23 cellular contexts compared by ENCODE assay signal in the genomic region with DNA sequence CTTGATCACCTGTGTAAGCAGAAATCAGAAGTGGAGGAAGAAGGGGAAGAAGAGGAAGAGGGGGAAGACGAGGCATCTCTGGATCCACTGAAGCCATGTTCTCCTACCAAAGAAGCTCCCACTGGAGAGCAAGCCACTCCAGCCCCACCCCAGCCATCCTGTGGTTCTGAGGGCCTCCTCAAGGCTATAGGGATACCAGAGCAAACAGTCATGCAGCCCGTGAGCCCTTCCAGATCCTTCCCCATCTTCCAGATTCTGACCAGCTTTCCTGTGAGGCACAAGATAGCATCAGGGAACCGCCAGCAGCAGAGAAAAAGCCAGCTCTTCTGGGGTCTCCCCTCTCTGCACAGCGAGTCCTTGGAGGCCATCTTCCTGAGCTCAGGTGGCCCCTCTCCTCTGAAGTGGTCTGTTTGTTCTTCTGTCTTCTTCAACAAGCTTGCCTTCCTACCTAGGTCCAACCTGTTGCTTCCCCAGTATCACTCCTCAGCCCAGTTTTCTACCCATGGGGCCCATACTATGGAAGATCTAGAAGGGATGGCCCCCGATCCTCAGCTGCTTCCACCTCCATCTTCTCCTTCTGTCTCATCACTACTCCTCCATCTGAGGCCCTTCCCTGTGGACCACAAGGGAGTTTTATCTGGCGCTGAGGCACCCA. TPM values are rescaled to one million over a fixed set of nuclear protein-coding genes. Genes with fewer than 3 reads are reported as not detected.
DNase-seq lines count a peak whose midpoint lies in the region; ATAC-seq, FAIRE-seq and TF ChIP-seq lines count a peak whose summit lies in the region.
"Had no signal": no experiment of that assay in that cellular context is flagged by ENCODE, and none has a peak within 500 bp of the region (broad histone marks: within the 10 kb centered on the region; RNA-seq: fewer than 3 reads in every experiment).

No MANE protein-coding gene starts in this region.

- H3K9ac ChIP-seq in neural progenitor cell = no peak overlapping the region

- POLR2A ChIA-PET in activated naive CD8-positive, alpha-beta T cell treated with anti-CD3 and anti-CD28 coated beads, Interleukin-2, amount 10 ng/mL, durations not matched to agents 7 days and 5 days (lab: Charles Lee) = interaction anchor here (1.2 kb wide), 1 partner anchor 9 kb away, joined by 4 read pairs; no protein-coding TSS in a partner anchor

- no peaks in the 10 kb centered on the region for H3K27me3 Mint-ChIP-seq in activated naive CD8-positive, alpha-beta T cell treated with anti-CD3 and anti-CD28 coated beads, Interleukin-2, amount 10 ng/mL, durations not matched to agents 7 days and 5 days
- H3K27me3 Mint-ChIP-seq in activated naive CD8-positive, alpha-beta T cell treated with anti-CD3 and anti-CD28 coated beads for 36 hours = no peaks in the 10 kb centered on the region
- no peaks in the 10 kb centered on the region for H3K27me3 Mint-ChIP-seq in activated T-helper 17 cell treated with anti-CD3 and anti-CD28 coated beads, Interleukin-2, amount 50 U/mL, for 72 hours
- no peaks in the 10 kb centered on the region for H3K27me3 Mint-ChIP-seq in stimulated activated naive B cell treated with anti-CD40 and anti-IgM and Interleukin-4, amounts not matched to agents 10 μg/mL and 1 μg/mL and 100 μg/mL, for 72 hours
- H3K27me3 Mint-ChIP-seq in neural progenitor cell (ENCODE audit: insufficient read depth, low read depth) = peaks cover 8% of the 10 kb centered on the region

- H3K79me2 ChIP-seq in neural progenitor cell (ENCODE audit: low read depth) = no peaks in the 10 kb centered on the region

- H3K4me3 Mint-ChIP-seq in activated naive CD8-positive, alpha-beta T cell treated with anti-CD3 and anti-CD28 coated beads, Interleukin-2, amount 10 ng/mL, durations not matched to agents 7 days and 5 days = no peak overlapping the region
- no peak overlapping the region for H3K4me3 Mint-ChIP-seq in activated naive CD8-positive, alpha-beta T cell treated with anti-CD3 and anti-CD28 coated beads for 36 hours
- no peak overlapping the region for H3K4me3 Mint-ChIP-seq in activated T-helper 17 cell treated with anti-CD3 and anti-CD28 coated beads, Interleukin-2, amount 50 U/mL, for 72 hours
- H3K4me3 Mint-ChIP-seq in stimulated activated naive B cell treated with anti-CD40 and anti-IgM and Interleukin-4, amounts not matched to agents 10 μg/mL and 1 μg/mL and 100 μg/mL, for 72 hours = no peak overlapping the region
- no peak overlapping the region for H3K4me3 Mint-ChIP-seq in neural progenitor cell
- H3K4me3 Mint-ChIP-seq: CD14-positive monocyte had no signal

- TF ChIP-seq POLR2A in suprapubic skin (IDR thresholded peaks at IDR 0.05) = no peak
- no peak for TF ChIP-seq POLR2A in GM12892 (IDR thresholded peaks at IDR 0.05; ENCODE audit: low read depth, low read length)

- no peaks in the 10 kb centered on the region for H3K4me1 ChIP-seq in suprapubic skin
- H3K4me1 ChIP-seq in neural progenitor cell = no peaks in the 10 kb centered on the region
- H3K4me1 ChIP-seq: HAP-1 had no signal

- H3K27me3 ChIP-seq in suprapubic skin (no peaks in the 10 kb centered on the region), neural progenitor cell (no peaks in the 10 kb centered on the region)

- no peak for TF ChIP-seq EP300 in suprapubic skin (IDR thresholded peaks at IDR 0.05)

- FAIRE-seq in GM12892 (lab: Jason Lieb, UNC) = no peak
- FAIRE-seq: HTR-8/SVneo, RCC 7860 had no signal

- no peaks in the 10 kb centered on the region for H3K4me1 Mint-ChIP-seq in activated naive CD8-positive, alpha-beta T cell treated with anti-CD3 and anti-CD28 coated beads, Interleukin-2, amount 10 ng/mL, durations not matched to agents 7 days and 5 days
- no peaks in the 10 kb centered on the region for H3K4me1 Mint-ChIP-seq in activated naive CD8-positive, alpha-beta T cell treated with anti-CD3 and anti-CD28 coated beads for 36 hours
- no peaks in the 10 kb centered on the region for H3K4me1 Mint-ChIP-seq in activated T-helper 17 cell treated with anti-CD3 and anti-CD28 coated beads, Interleukin-2, amount 50 U/mL, for 72 hours
- peaks cover 6 to 8% of the 10 kb centered on the region in 2 donors for H3K4me1 Mint-ChIP-seq in stimulated activated naive B cell treated with anti-CD40 and anti-IgM and Interleukin-4, amounts not matched to agents 10 μg/mL and 1 μg/mL and 100 μg/mL, for 72 hours
- peaks cover 5% of the 10 kb centered on the region for H3K4me1 Mint-ChIP-seq in neural progenitor cell

- H3K9me3 Mint-ChIP-seq in activated naive CD8-positive, alpha-beta T cell treated with anti-CD3 and anti-CD28 coated beads, Interleukin-2, amount 10 ng/mL, durations not matched to agents 7 days and 5 days = no peaks in the 10 kb centered on the region
- H3K9me3 Mint-ChIP-seq in activated naive CD8-positive, alpha-beta T cell treated with anti-CD3 and anti-CD28 coated beads for 36 hours = no peaks in the 10 kb centered on the region
- H3K9me3 Mint-ChIP-seq in activated T-helper 17 cell treated with anti-CD3 and anti-CD28 coated beads, Interleukin-2, amount 50 U/mL, for 72 hours = no peaks in the 10 kb centered on the region
- H3K9me3 Mint-ChIP-seq in stimulated activated naive B cell treated with anti-CD40 and anti-IgM and Interleukin-4, amounts not matched to agents 10 μg/mL and 1 μg/mL and 100 μg/mL, for 72 hours = no peaks in the 10 kb centered on the region
- H3K9me3 Mint-ChIP-seq in neural progenitor cell = no peaks in the 10 kb centered on the region
- H3K9me3 Mint-ChIP-seq: CD14-positive monocyte had no signal

- H3K27ac Mint-ChIP-seq in activated naive CD8-positive, alpha-beta T cell treated with anti-CD3 and anti-CD28 coated beads, Interleukin-2, amount 10 ng/mL, durations not matched to agents 7 days and 5 days = peak overlapping the region; percentile 9
- H3K27ac Mint-ChIP-seq in activated naive CD8-positive, alpha-beta T cell treated with anti-CD3 and anti-CD28 coated beads for 36 hours = no peak overlapping the region
- peak overlapping the region; percentile 64 for H3K27ac Mint-ChIP-seq in activated T-helper 17 cell treated with anti-CD3 and anti-CD28 coated beads, Interleukin-2, amount 50 U/mL, for 72 hours
- peak overlapping the region; percentile 11 for H3K27ac Mint-ChIP-seq in stimulated activated naive B cell treated with anti-CD40 and anti-IgM and Interleukin-4, amounts not matched to agents 10 μg/mL and 1 μg/mL and 100 μg/mL, for 72 hours
- no peak overlapping the region for H3K27ac Mint-ChIP-seq in neural progenitor cell

- no peaks in the 10 kb centered on the region for H4K20me1 ChIP-seq in neural progenitor cell (ENCODE audit: low read depth)

- no peak overlapping the region for H3K4me3 ChIP-seq in suprapubic skin
- H3K4me3 ChIP-seq in neural progenitor cell = no peak overlapping the region
- H3K4me3 ChIP-seq: HAP-1, SK-N-MC had no signal

- H3K27ac ChIP-seq in epithelial cell of prostate (peak overlapping the region; percentile 68), suprapubic skin (no peak overlapping the region), neural progenitor cell (no peak overlapping the region)
- H3K27ac ChIP-seq: SK-N-MC had no signal

- H3K36me3 ChIP-seq in suprapubic skin = peaks cover 32% of the 10 kb centered on the region
- no peaks in the 10 kb centered on the region for H3K36me3 ChIP-seq in neural progenitor cell

- no peaks in the 10 kb centered on the region for H3K9me3 ChIP-seq in suprapubic skin
- no peaks in the 10 kb centered on the region for H3K9me3 ChIP-seq in neural progenitor cell (ENCODE audit: low read depth)
- H3K9me3 ChIP-seq: HAP-1 had no signal

- no peak for DNase-seq in activated naive CD8-positive, alpha-beta T cell treated with anti-CD3 and anti-CD28 coated beads, Interleukin-2, amount 10 ng/mL, durations not matched to agents 7 days and 5 days
- no peak for DNase-seq in activated naive CD8-positive, alpha-beta T cell treated with anti-CD3 and anti-CD28 coated beads for 36 hours
- DNase-seq in epithelial cell of prostate (ENCODE audit: low read depth, low spot score) (no peak), suprapubic skin (ENCODE audit: low spot score in 2 of 2) (no peak), neural progenitor cell (ENCODE audit: low spot score) (no peak), GM12892 (ENCODE audit: insufficient read length) (no peak)
- no peak for DNase-seq in stimulated activated naive B cell treated with anti-CD40 and anti-IgM and Interleukin-4, amounts not matched to agents 10 μg/mL and 1 μg/mL and 100 μg/mL, for 72 hours
- DNase-seq: COR-L47, DMS 273 treated with DMSO at 0.1 percent for 48 hours, DND-41, NCI-H1092, NCI-H146, NCI-H2029 treated with DMSO at 0.1 percent for 48 hours, NCI-H2171 treated with DMSO at 0.1 percent for 48 hours, NCI-H446, NCI-H69, SHP77 had no signal

- no peak for ATAC-seq in activated naive CD8-positive, alpha-beta T cell treated with anti-CD3 and anti-CD28 coated beads, Interleukin-2, amount 10 ng/mL, durations not matched to agents 7 days and 5 days (ENCODE audit: low read depth)
- ATAC-seq in activated T-helper 17 cell treated with anti-CD3 and anti-CD28 coated beads, Interleukin-2, amount 50 U/mL, for 72 hours (replicated peaks) = no peak
- no peak for ATAC-seq in stimulated activated naive B cell treated with anti-CD40 and anti-IgM and Interleukin-4, amounts not matched to agents 10 μg/mL and 1 μg/mL and 100 μg/mL, for 72 hours (replicated peaks)

- no peaks in the 10 kb centered on the region for H3F3A ChIP-seq in neural progenitor cell (ENCODE audit: low read depth)

- no peak overlapping the region for H3K4me2 ChIP-seq in neural progenitor cell

- 92% methylated on average over 6 of the region's 6 CpGs for WGBS in suprapubic skin

- no peak overlapping the region for H2AFZ ChIP-seq in neural progenitor cell (replicated peaks)

- peaks cover 3% of the 10 kb centered on the region for H3K36me3 Mint-ChIP-seq in activated naive CD8-positive, alpha-beta T cell treated with anti-CD3 and anti-CD28 coated beads, Interleukin-2, amount 10 ng/mL, durations not matched to agents 7 days and 5 days
- peaks cover 7% of the 10 kb centered on the region for H3K36me3 Mint-ChIP-seq in activated naive CD8-positive, alpha-beta T cell treated with anti-CD3 and anti-CD28 coated beads for 36 hours
- H3K36me3 Mint-ChIP-seq in activated T-helper 17 cell treated with anti-CD3 and anti-CD28 coated beads, Interleukin-2, amount 50 U/mL, for 72 hours (ENCODE audit: low read depth) = peaks cover 49% of the 10 kb centered on the region
- H3K36me3 Mint-ChIP-seq in stimulated activated naive B cell treated with anti-CD40 and anti-IgM and Interleukin-4, amounts not matched to agents 10 μg/mL and 1 μg/mL and 100 μg/mL, for 72 hours = peaks cover 19 to 44% of the 10 kb centered on the region in 2 donors
- peaks cover 20% of the 10 kb centered on the region for H3K36me3 Mint-ChIP-seq in neural progenitor cell

- TF ChIP-seq CTCF in suprapubic skin (IDR thresholded peaks at IDR 0.05) (no peak), neural progenitor cell (IDR thresholded peaks at IDR 0.05) (no peak)

RNA-seq across cellular contexts. Expression of gene VCP, which starts 29.4 kb away (rescaled TPM):
- total RNA-seq in activated naive CD8-positive, alpha-beta T cell treated with anti-CD3 and anti-CD28 coated beads, Interleukin-2, amount 10 ng/mL, durations not matched to agents 7 days and 5 days = 100 to 1,000 TPM; 183 to 189 TPM
- 100 to 1,000 TPM; 264 to 289 TPM for total RNA-seq in activated naive CD8-positive, alpha-beta T cell treated with anti-CD3 and anti-CD28 coated beads for 36 hours
- 100 to 1,000 TPM; 235 to 322 TPM for total RNA-seq in activated T-helper 17 cell treated with anti-CD3 and anti-CD28 coated beads, Interleukin-2, amount 50 U/mL, for 72 hours
- total RNA-seq in suprapubic skin = 100 to 1,000 TPM; 128 to 187 (median 159) TPM
- total RNA-seq in neural progenitor cell (ENCODE audit: low replicate concordance) = 238 and 309 TPM in 2 replicates
- 120 TPM for polyA plus RNA-seq in GM12892 (2012; ENCODE audit: missing spikeins)

RNA-seq across cellular contexts. Expression of gene FANCG, which starts 36.7 kb away (rescaled TPM):
- total RNA-seq in activated naive CD8-positive, alpha-beta T cell treated with anti-CD3 and anti-CD28 coated beads, Interleukin-2, amount 10 ng/mL, durations not matched to agents 7 days and 5 days = 100 to 1,000 TPM; 103 to 109 TPM
- 100 to 1,000 TPM in 1 of 2 experiments, 10 to 100 TPM in 1; 92.8 to 113 TPM for total RNA-seq in activated naive CD8-positive, alpha-beta T cell treated with anti-CD3 and anti-CD28 coated beads for 36 hours
- 100 to 1,000 TPM in 1 of 2 donors, 10 to 100 TPM in 1; 94.2 to 124 TPM for total RNA-seq in activated T-helper 17 cell treated with anti-CD3 and anti-CD28 coated beads, Interleukin-2, amount 50 U/mL, for 72 hours
- 10 to 100 TPM; 24.2 to 39.7 (median 28.3) TPM for total RNA-seq in suprapubic skin
- total RNA-seq in neural progenitor cell (ENCODE audit: low replicate concordance) = 89.4 and 97.1 TPM in 2 replicates
- polyA plus RNA-seq in GM12892 (2012; ENCODE audit: missing spikeins) = 41.1 TPM

RNA-seq across cellular contexts. Expression of gene PIGO, which starts 53.4 kb away (rescaled TPM):
- 10 to 100 TPM; 30.8 to 31.4 TPM for total RNA-seq in activated naive CD8-positive, alpha-beta T cell treated with anti-CD3 and anti-CD28 coated beads, Interleukin-2, amount 10 ng/mL, durations not matched to agents 7 days and 5 days
- 10 to 100 TPM; 24.3 to 25.4 TPM for total RNA-seq in activated naive CD8-positive, alpha-beta T cell treated with anti-CD3 and anti-CD28 coated beads for 36 hours
- 10 to 100 TPM; 15.0 to 16.6 TPM for total RNA-seq in activated T-helper 17 cell treated with anti-CD3 and anti-CD28 coated beads, Interleukin-2, amount 50 U/mL, for 72 hours
- 10 to 100 TPM; 14.5 to 26.3 (median 23.1) TPM for total RNA-seq in suprapubic skin
- total RNA-seq in neural progenitor cell (ENCODE audit: low replicate concordance) = 12.3 and 21.6 TPM in 2 replicates
- polyA plus RNA-seq in GM12892 (2012; ENCODE audit: missing spikeins) = 11.7 TPM

RNA-seq across cellular contexts. Expression of gene DNAJB5, which starts 53.5 kb away (rescaled TPM):
- total RNA-seq in activated naive CD8-positive, alpha-beta T cell treated with anti-CD3 and anti-CD28 coated beads, Interleukin-2, amount 10 ng/mL, durations not matched to agents 7 days and 5 days = 1 to 10 TPM; 3.3 to 5.0 TPM
- 1 to 10 TPM; 7.6 to 8.1 TPM for total RNA-seq in activated naive CD8-positive, alpha-beta T cell treated with anti-CD3 and anti-CD28 coated beads for 36 hours
- total RNA-seq in activated T-helper 17 cell treated with anti-CD3 and anti-CD28 coated beads, Interleukin-2, amount 50 U/mL, for 72 hours = 10 to 100 TPM in 1 of 2 donors, 1 to 10 TPM in 1; 4.4 to 10.7 TPM
- total RNA-seq in suprapubic skin (1 to 10 TPM in 3 of 4 donors, under 1 TPM in 1; 0.98 to 4.7 (median 1.6) TPM), neural progenitor cell (ENCODE audit: low replicate concordance) (17.4 and 26.9 TPM in 2 replicates)
- polyA plus RNA-seq in GM12892 (2012; ENCODE audit: missing spikeins) = 11.9 TPM

RNA-seq across cellular contexts. Expression of gene STOML2, which starts 59.9 kb away (rescaled TPM):
- total RNA-seq in activated naive CD8-positive, alpha-beta T cell treated with anti-CD3 and anti-CD28 coated beads, Interleukin-2, amount 10 ng/mL, durations not matched to agents 7 days and 5 days = 10 to 100 TPM; 90.3 to 91.9 TPM
- total RNA-seq in activated naive CD8-positive, alpha-beta T cell treated with anti-CD3 and anti-CD28 coated beads for 36 hours = 100 to 1,000 TPM; 260 to 271 TPM
- 100 to 1,000 TPM; 117 to 226 TPM for total RNA-seq in activated T-helper 17 cell treated with anti-CD3 and anti-CD28 coated beads, Interleukin-2, amount 50 U/mL, for 72 hours
- 10 to 100 TPM; 48.8 to 99.2 (median 91.1) TPM for total RNA-seq in suprapubic skin
- 114 and 130 TPM in 2 replicates for total RNA-seq in neural progenitor cell (ENCODE audit: low replicate concordance)
- polyA plus RNA-seq in GM12892 (2012; ENCODE audit: missing spikeins) = 164 TPM

Comparison
In these comparisons a context has a peak if more than half of its experiments do, and no peak if none do; other contexts are left out.
1. H3K27ac Mint-ChIP-seq: peak in activated naive CD8-positive, alpha-beta T cell treated with anti-CD3 and anti-CD28 coated beads, Interleukin-2, amount 10 ng/mL, durations not matched to agents 7 days and 5 days (single experiment), activated T-helper 17 cell treated with anti-CD3 and anti-CD28 coated beads, Interleukin-2, amount 50 U/mL, for 72 hours (single experiment) and stimulated activated naive B cell treated with anti-CD40 and anti-IgM and Interleukin-4, amounts not matched to agents 10 μg/mL and 1 μg/mL and 100 μg/mL, for 72 hours (single experiment); none in activated naive CD8-positive, alpha-beta T cell treated with anti-CD3 and anti-CD28 coated beads for 36 hours (single experiment) and neural progenitor cell (single experiment).